Comparison of ENCODE assay signal across 8 cellular contexts in genomic region chr19:57488299-57488644, GRCh38. TPM values are rescaled to one million over a fixed set of nuclear protein-coding genes. Genes with fewer than 3 reads are reported as not detected.
DNase-seq lines count a peak whose midpoint lies in the region; ATAC-seq, FAIRE-seq and TF ChIP-seq lines count a peak whose summit lies in the region.
"Not testable (repeated sequence)": the region's sequence is repeated elsewhere in the genome, so short reads cannot be mapped to it uniquely, and the experiment has no call there.

No MANE protein-coding gene starts in this region.

- H3K18ac ChIP-seq in IMR-90 (ENCODE audit: low read depth, low read length) = peak overlapping the region; percentile 94; the same call in 1 of the 2 replicates

- POLR2A ChIA-PET in CD8-positive, alpha-beta T cell (lab: Charles Lee) = interaction anchor here (1.1 kb wide), 1 partner anchor 12 kb away, joined by 7 read pairs; the partner anchor contains the start of gene ZNF773
- POLR2A ChIA-PET in IMR-90 (lab: Charles Lee; ENCODE audit: unreplicated experiment) = not testable (repeated sequence)

- in situ Hi-C loops in IMR-90 (cut with MboI; ENCODE audit: low sequenced_read_pairs) = not testable (repeated sequence)

- not testable (repeated sequence) for ATAC-seq in CD8-positive, alpha-beta T cell
- ATAC-seq in IMR-90 (ENCODE audit: low read depth) = peak; percentile 22; the same call in 1 of the 2 replicates

- peaks cover 12 to 18% of the 10 kb centered on the region in 2 experiments for H3K79me1 ChIP-seq in IMR-90 (ENCODE audit: low read depth in 1 of 2, low read length in 2 of 2)

- H3K9me1 ChIP-seq in IMR-90 (ENCODE audit: insufficient read depth, low read length) = not testable (repeated sequence)

- H3K9ac ChIP-seq in IMR-90 (ENCODE audit: low read depth, low read length) (peak overlapping the region; percentile 85), astrocyte (ENCODE audit: low read length) (peak overlapping the region; percentile 23), neural cell (ENCODE audit: low read length) (peak overlapping the region; percentile 26)

- H3F3A ChIP-seq in neural cell (ENCODE audit: insufficient read depth, low read length, poor library complexity, severe bottlenecking) = not testable (repeated sequence)

- peak overlapping the region; percentile 10; the same call in 1 of the 2 replicates for H3K56ac ChIP-seq in IMR-90 (ENCODE audit: extremely low read depth, insufficient read depth, low read length)

- H3K27ac Mint-ChIP-seq in CD8-positive, alpha-beta T cell = peak overlapping the region; percentile 56
- H3K27ac Mint-ChIP-seq in T-helper 2 cell treated with Interferon-gamma antibody and Interleukin-4, amounts not matched to agents 5 μg/mL and 100 μg/mL, for 36 hours = not testable (repeated sequence)
- H3K27ac Mint-ChIP-seq in astrocyte (ENCODE audit: unreplicated experiment) = peak overlapping the region; percentile 67

- H2BK20ac ChIP-seq in IMR-90 (ENCODE audit: low read depth, low read length) = not testable (repeated sequence)

- H3K9me3 ChIP-seq in CD8-positive, alpha-beta T cell (ENCODE audit: low read length) = peaks cover 12% of the 10 kb centered on the region
- not testable (repeated sequence) for H3K9me3 ChIP-seq in IMR-90 (ENCODE audit: control insufficient read depth, insufficient read depth, low read length); iPS-18c (ENCODE audit: control insufficient read depth, insufficient read depth, low read length); neural cell (ENCODE audit: low read length); suprapubic skin
- peaks cover 32% of the 10 kb centered on the region for H3K9me3 ChIP-seq in astrocyte (ENCODE audit: insufficient read depth, low read depth, low read length)

- H2BK15ac ChIP-seq in IMR-90 (ENCODE audit: low read depth, low read length) = 0 out of 3 replicates have a peak overlapping the region, but pooled peaks have one; percentile 63

- H2AFZ ChIP-seq in IMR-90 (replicated peaks; ENCODE audit: low read length, poor library complexity) = peak overlapping the region; percentile 40
- not testable (repeated sequence) for H2AFZ ChIP-seq in astrocyte (ENCODE audit: low read depth, low read length); neural cell (ENCODE audit: low read depth, low read length)

- peak overlapping the region; percentile 29 for H3K4ac ChIP-seq in IMR-90 (ENCODE audit: low read depth, low read length)

- not testable (repeated sequence) for H3K23ac ChIP-seq in IMR-90 (ENCODE audit: low read depth, low read length)

- peak overlapping the region; percentile 70 for H4K91ac ChIP-seq in IMR-90 (ENCODE audit: insufficient read depth, low read depth, low read length)

- peaks cover 17% of the 10 kb centered on the region for H3K4me1 Mint-ChIP-seq in CD8-positive, alpha-beta T cell (ENCODE audit: low read depth)
- not testable (repeated sequence) for H3K4me1 Mint-ChIP-seq in T-helper 2 cell treated with Interferon-gamma antibody and Interleukin-4, amounts not matched to agents 5 μg/mL and 100 μg/mL, for 36 hours (ENCODE audit: low read depth); astrocyte (ENCODE audit: low read depth, unreplicated experiment)

- H4K20me1 ChIP-seq in IMR-90 (ENCODE audit: insufficient read depth, low read length); astrocyte (ENCODE audit: insufficient read depth, low read length); neural cell (ENCODE audit: insufficient read depth): not testable (repeated sequence)

- no CpG with 5 or more reads among the region's 1 CpG for WGBS in IMR-90 (ENCODE audit: extremely low coverage in 2 of 2, insufficient read length in 1 of 2), 2 experiments
- WGBS in suprapubic skin = 0% methylated on average over 1 of the region's 1 CpG

- H4K8ac ChIP-seq in IMR-90 (ENCODE audit: low read depth in 2 of 2, low read length in 2 of 2) = peak overlapping the region; percentile 80 to 89; a peak in 3 of 4 replicates

- not testable (repeated sequence) for BruUV-seq in IMR-90 (replicated peaks; lab: Mats Ljungman, UMichigan)

- peaks cover 14% of the 10 kb centered on the region for H3K79me2 ChIP-seq in astrocyte (ENCODE audit: insufficient read depth, low read length)
- H3K79me2 ChIP-seq in neural cell (replicated peaks; ENCODE audit: insufficient read depth, low read length) = not testable (repeated sequence)

- not testable (repeated sequence) for H3K9me2 ChIP-seq in neural cell (ENCODE audit: insufficient read depth, low read length)

- intact Hi-C loops in CD8-positive, alpha-beta T cell (cut with DNase I, micrococcal nuclease); IMR-90 (cut with micrococcal nuclease): not testable (repeated sequence)

- H2BK120ac ChIP-seq in IMR-90 (ENCODE audit: low read depth, low read length) = not testable (repeated sequence)

- peak overlapping the region; percentile 85 for H3K4me3 Mint-ChIP-seq in CD8-positive, alpha-beta T cell
- H3K4me3 Mint-ChIP-seq in T-helper 2 cell treated with Interferon-gamma antibody and Interleukin-4, amounts not matched to agents 5 μg/mL and 100 μg/mL, for 36 hours = peak overlapping the region; percentile 73
- peak overlapping the region; percentile 94 for H3K4me3 Mint-ChIP-seq in astrocyte (ENCODE audit: unreplicated experiment)

- FAIRE-seq in astrocyte (lab: Jason Lieb, UNC) = not testable (repeated sequence)

- dilution Hi-C loops in IMR-90 (cut with HindIII; ENCODE audit: low sequenced_read_pairs, unreplicated experiment) = not testable (repeated sequence)

- H2BK5ac ChIP-seq in IMR-90 (ENCODE audit: low read depth, low read length, poor library complexity, severe bottlenecking) = not testable (repeated sequence)

- H2AK5ac ChIP-seq in IMR-90 (ENCODE audit: low read depth, low read length) = peak overlapping the region; percentile 11; the same call in 1 of the 2 replicates

- peaks cover 44% of the 10 kb centered on the region for H3K36me3 Mint-ChIP-seq in CD8-positive, alpha-beta T cell
- peaks cover 40% of the 10 kb centered on the region for H3K36me3 Mint-ChIP-seq in T-helper 2 cell treated with Interferon-gamma antibody and Interleukin-4, amounts not matched to agents 5 μg/mL and 100 μg/mL, for 36 hours (ENCODE audit: low read depth)
- H3K36me3 Mint-ChIP-seq in astrocyte (ENCODE audit: low read depth, unreplicated experiment) = peaks cover 24% of the 10 kb centered on the region

- not testable (repeated sequence) for DNase-seq in CD8-positive, alpha-beta T cell; T-helper 2 cell treated with Interferon-gamma antibody and Interleukin-4, amounts not matched to agents 5 μg/mL and 100 μg/mL, for 36 hours (ENCODE audit: low spot score); astrocyte (ENCODE audit: low read depth); suprapubic skin (ENCODE audit: low spot score in 2 of 2)
- DNase-seq in IMR-90 (peak; percentile 29), epithelial cell of esophagus (ENCODE audit: low read depth) (peak; percentile 7)

- H3K27me3 Mint-ChIP-seq in CD8-positive, alpha-beta T cell (ENCODE audit: low read depth); T-helper 2 cell treated with Interferon-gamma antibody and Interleukin-4, amounts not matched to agents 5 μg/mL and 100 μg/mL, for 36 hours (ENCODE audit: low read depth): not testable (repeated sequence)
- peaks cover 11% of the 10 kb centered on the region for H3K27me3 Mint-ChIP-seq in astrocyte (ENCODE audit: low read depth, unreplicated experiment)

- not testable (repeated sequence) for H3K27me3 ChIP-seq in CD8-positive, alpha-beta T cell (ENCODE audit: insufficient read depth, low read length); IMR-90 (ENCODE audit: control insufficient read depth, insufficient read depth, low read length); astrocyte (ENCODE audit: insufficient read depth, low read length); neural cell (ENCODE audit: insufficient read depth, low read depth, low read length); suprapubic skin

- H3K14ac ChIP-seq in IMR-90 (replicated peaks; ENCODE audit: low read depth, low read length) = peak overlapping the region; percentile 67; the same call in 1 of the 2 replicates

- not testable (repeated sequence) for H3K4me1 ChIP-seq in CD8-positive, alpha-beta T cell (ENCODE audit: insufficient read depth, low read length); IMR-90 (ENCODE audit: control insufficient read depth, insufficient read depth, low read length); astrocyte (ENCODE audit: insufficient read depth, low read length); suprapubic skin

- H3K36me3 ChIP-seq in CD8-positive, alpha-beta T cell (ENCODE audit: insufficient read depth, low read length) = peaks cover 13% of the 10 kb centered on the region
- H3K36me3 ChIP-seq in IMR-90 (ENCODE audit: control insufficient read depth, insufficient read depth, low read length) = peaks cover 25% of the 10 kb centered on the region
- not testable (repeated sequence) for H3K36me3 ChIP-seq in astrocyte (ENCODE audit: insufficient read depth, low read length); neural cell (ENCODE audit: insufficient read depth, low read length)
- H3K36me3 ChIP-seq in suprapubic skin = peaks cover 30% of the 10 kb centered on the region

- not testable (repeated sequence) for H3K27ac ChIP-seq in CD8-positive, alpha-beta T cell (ENCODE audit: low read depth, low read length); astrocyte (ENCODE audit: low read depth, low read length); neural cell (ENCODE audit: low read length); suprapubic skin
- peak overlapping the region; percentile 79; the same call in 1 of the 2 replicates for H3K27ac ChIP-seq in IMR-90 (ENCODE audit: insufficient read depth, low read length)

- TF ChIP-seq POLR2A in IMR-90 (IDR thresholded peaks at IDR 0.05; ENCODE audit: low read depth, low read length); suprapubic skin (IDR thresholded peaks at IDR 0.05): not testable (repeated sequence)

- H2AK9ac ChIP-seq in IMR-90 (replicated peaks; ENCODE audit: low read depth, low read length, poor library complexity) = peak overlapping the region; percentile 89

- TF ChIP-seq EP300 in neural cell (conservative IDR thresholded peaks at IDR 0.05; ENCODE audit: poor library complexity, severe bottlenecking); suprapubic skin (IDR thresholded peaks at IDR 0.05): not testable (repeated sequence)

- peaks cover 31% of the 10 kb centered on the region for H3K9me3 Mint-ChIP-seq in CD8-positive, alpha-beta T cell
- peaks cover 62% of the 10 kb centered on the region for H3K9me3 Mint-ChIP-seq in T-helper 2 cell treated with Interferon-gamma antibody and Interleukin-4, amounts not matched to agents 5 μg/mL and 100 μg/mL, for 36 hours
- H3K9me3 Mint-ChIP-seq in astrocyte (ENCODE audit: unreplicated experiment) = peaks cover 12% of the 10 kb centered on the region

- TF ChIP-seq CTCF in CD8-positive, alpha-beta T cell (IDR thresholded peaks at IDR 0.05); IMR-90 (conservative IDR thresholded peaks at IDR 0.05; ENCODE audit: low read depth, low read length); astrocyte (IDR thresholded peaks at IDR 0.05; ENCODE audit: insufficient read depth, low read depth, low read length); epithelial cell of esophagus (IDR thresholded peaks at IDR 0.05; ENCODE audit: insufficient read depth, low read depth, low read length, missing control alignments); neural cell (IDR thresholded peaks at IDR 0.05; ENCODE audit: poor library complexity, severe bottlenecking); suprapubic skin (IDR thresholded peaks at IDR 0.05): not testable (repeated sequence)

- TF ChIP-seq RAD21 in IMR-90 (IDR thresholded peaks at IDR 0.05; ENCODE audit: low read length); neural cell (conservative IDR thresholded peaks at IDR 0.05): not testable (repeated sequence)

- not testable (repeated sequence) for H3K4me3 ChIP-seq in CD8-positive, alpha-beta T cell (ENCODE audit: low read depth, low read length)
- H3K4me3 ChIP-seq in IMR-90 (ENCODE audit: insufficient read depth, low read depth, low read length) (peak overlapping the region; percentile 52), astrocyte (ENCODE audit: insufficient read depth, low read depth, low read length) (peak overlapping the region; percentile 33), epithelial cell of esophagus (ENCODE audit: low read length) (peak overlapping the region; percentile 47), iPS-18c (ENCODE audit: insufficient read depth, low read depth, low read length) (peak overlapping the region; percentile 43; the same call in 1 of the 2 replicates), neural cell (ENCODE audit: low read length) (peak overlapping the region; percentile 77), suprapubic skin (peak overlapping the region; percentile 71)

- CTCF ChIA-PET in CD8-positive, alpha-beta T cell (lab: Charles Lee); IMR-90 (lab: Yijun Ruan, JAX): not testable (repeated sequence)

- H3K4me2 ChIP-seq in IMR-90 (ENCODE audit: low read depth, low read length) = peak overlapping the region; percentile 99
- peak overlapping the region; percentile 80 for H3K4me2 ChIP-seq in astrocyte (ENCODE audit: low read length)
- H3K4me2 ChIP-seq in neural cell (ENCODE audit: low read length) = peak overlapping the region; percentile 45

- H4K5ac ChIP-seq in IMR-90 (ENCODE audit: low read depth, low read length) = peak overlapping the region; percentile 88

RNA-seq across cellular contexts. Expression of gene ZNF419, which starts 0.7 kb away (rescaled TPM):
- 10 to 100 TPM; 10.7 to 11.9 TPM for total RNA-seq in CD8-positive, alpha-beta T cell
- total RNA-seq in IMR-90 (2012; rRNA removed) = 13.9 and 20.3 TPM in 2 replicates
- 5.0 and 6.4 TPM in 2 replicates for polyA plus RNA-seq in IMR-90 (2012; rRNA removed)
- polyA plus RNA-seq in IMR-90 (2012; cell fraction: cytosol; rRNA removed) = 8.9 and 9.8 TPM in 2 replicates
- 16.6 and 27.5 TPM in 2 replicates for polyA plus RNA-seq in IMR-90 (2012; cell fraction: nucleus; rRNA removed; ENCODE audit: low replicate concordance)
- total RNA-seq in astrocyte = 13.1 and 14.1 TPM in 2 replicates
- polyA plus RNA-seq in neural cell = 34.5 and 46.3 TPM in 2 replicates
- 39.0 and 44.2 TPM in 2 replicates for polyA minus RNA-seq in neural cell
- total RNA-seq in suprapubic skin = 10 to 100 TPM in 1 of 4 donors, 1 to 10 TPM in 3; 7.9 to 20.4 (median 8.9) TPM

RNA-seq across cellular contexts. Expression of gene ZNF772, which starts 10.9 kb away (rescaled TPM):
- total RNA-seq in CD8-positive, alpha-beta T cell = under 1 TPM; 0.41 to 0.97 TPM
- 25.6 and 33.0 TPM in 2 replicates for total RNA-seq in IMR-90 (2012; rRNA removed)
- polyA plus RNA-seq in IMR-90 (2012; rRNA removed) = 2.9 and 4.6 TPM in 2 replicates
- polyA plus RNA-seq in IMR-90 (2012; cell fraction: cytosol; rRNA removed) = 1.4 and 2.0 TPM in 2 replicates
- 1.4 and 3.5 TPM in 2 replicates for polyA plus RNA-seq in IMR-90 (2012; cell fraction: nucleus; rRNA removed; ENCODE audit: low replicate concordance)
- 13.8 and 14.5 TPM in 2 replicates for total RNA-seq in astrocyte
- polyA plus RNA-seq in neural cell = 24.0 and 29.7 TPM in 2 replicates
- 122 and 124 TPM in 2 replicates for polyA minus RNA-seq in neural cell
- 10 to 100 TPM in 2 of 4 donors, 1 to 10 TPM in 2; 6.1 to 15.0 (median 10.9) TPM for total RNA-seq in suprapubic skin

RNA-seq across cellular contexts. Expression of gene ZNF773, which starts 11.5 kb away (rescaled TPM):
- total RNA-seq in CD8-positive, alpha-beta T cell = 10 to 100 TPM; 16.9 to 17.5 TPM
- total RNA-seq in IMR-90 (2012; rRNA removed) (11.9 and 13.3 TPM in 2 replicates), astrocyte (11.4 and 13.3 TPM in 2 replicates), suprapubic skin (10 to 100 TPM; 10.5 to 24.1 (median 16.2) TPM)
- polyA plus RNA-seq in IMR-90 (2012; rRNA removed) (4.3 and 5.5 TPM in 2 replicates), neural cell (17.2 and 23.3 TPM in 2 replicates)
- 5.5 and 7.2 TPM in 2 replicates for polyA plus RNA-seq in IMR-90 (2012; cell fraction: cytosol; rRNA removed)
- polyA plus RNA-seq in IMR-90 (2012; cell fraction: nucleus; rRNA removed; ENCODE audit: low replicate concordance) = 16.2 and 22.8 TPM in 2 replicates
- 39.7 and 52.9 TPM in 2 replicates for polyA minus RNA-seq in neural cell

RNA-seq across cellular contexts. Expression of gene VN1R1, which starts 31.3 kb away (rescaled TPM):
- total RNA-seq in CD8-positive, alpha-beta T cell = under 1 TPM in 1 of 2 experiments, not detected in 1; 0.19 TPM
- 0.36 and 0.56 TPM in 2 replicates for total RNA-seq in IMR-90 (2012; rRNA removed)
- polyA plus RNA-seq in IMR-90 (2012; rRNA removed) = 0.14 and 0.32 TPM in 2 replicates
- 0.03 and 0.12 TPM in 2 replicates for polyA plus RNA-seq in IMR-90 (2012; cell fraction: cytosol; rRNA removed)
- 0.18 and 0.79 TPM in 2 replicates for polyA plus RNA-seq in IMR-90 (2012; cell fraction: nucleus; rRNA removed; ENCODE audit: low replicate concordance)
- total RNA-seq in astrocyte = 1.5 and 1.7 TPM in 2 replicates
- 5.4 and 6.2 TPM in 2 replicates for polyA plus RNA-seq in neural cell
- polyA minus RNA-seq in neural cell = 8.5 and 9.4 TPM in 2 replicates
- 1 to 10 TPM in 3 of 4 donors, under 1 TPM in 1; 0.76 to 3.9 (median 1.2) TPM for total RNA-seq in suprapubic skin

RNA-seq across cellular contexts. Expression of gene ZNF549, which starts 38.9 kb away (rescaled TPM):
- 10 to 100 TPM; 14.6 to 17.1 TPM for total RNA-seq in CD8-positive, alpha-beta T cell
- 6.9 and 8.6 TPM in 2 replicates for total RNA-seq in IMR-90 (2012; rRNA removed)
- 2.1 and 2.4 TPM in 2 replicates for polyA plus RNA-seq in IMR-90 (2012; rRNA removed)
- 0.46 and 0.67 TPM in 2 replicates for polyA plus RNA-seq in IMR-90 (2012; cell fraction: cytosol; rRNA removed)
- 0.81 and 5.2 TPM in 2 replicates for polyA plus RNA-seq in IMR-90 (2012; cell fraction: nucleus; rRNA removed; ENCODE audit: low replicate concordance)
- total RNA-seq in astrocyte = 6.7 and 7.3 TPM in 2 replicates
- polyA plus RNA-seq in neural cell = 17.9 and 24.0 TPM in 2 replicates
- polyA minus RNA-seq in neural cell = 31.4 and 34.2 TPM in 2 replicates
- 1 to 10 TPM; 3.4 to 9.5 (median 4.9) TPM for total RNA-seq in suprapubic skin

Comparison
In these comparisons a context has a peak if more than half of its experiments do, and no peak if none do; other contexts are left out.
1. H3K4me2 ChIP-seq: peak in every context shown above with its lines; median percentile 99 in IMR-90; 80 in astrocyte; 45 in neural cell.
2. H3K9ac ChIP-seq: peak in every context shown above with its lines; median percentile 85 in IMR-90; 26 in neural cell; 23 in astrocyte.